ENCODE assay signal across 14 cellular contexts in the genomic region with DNA sequence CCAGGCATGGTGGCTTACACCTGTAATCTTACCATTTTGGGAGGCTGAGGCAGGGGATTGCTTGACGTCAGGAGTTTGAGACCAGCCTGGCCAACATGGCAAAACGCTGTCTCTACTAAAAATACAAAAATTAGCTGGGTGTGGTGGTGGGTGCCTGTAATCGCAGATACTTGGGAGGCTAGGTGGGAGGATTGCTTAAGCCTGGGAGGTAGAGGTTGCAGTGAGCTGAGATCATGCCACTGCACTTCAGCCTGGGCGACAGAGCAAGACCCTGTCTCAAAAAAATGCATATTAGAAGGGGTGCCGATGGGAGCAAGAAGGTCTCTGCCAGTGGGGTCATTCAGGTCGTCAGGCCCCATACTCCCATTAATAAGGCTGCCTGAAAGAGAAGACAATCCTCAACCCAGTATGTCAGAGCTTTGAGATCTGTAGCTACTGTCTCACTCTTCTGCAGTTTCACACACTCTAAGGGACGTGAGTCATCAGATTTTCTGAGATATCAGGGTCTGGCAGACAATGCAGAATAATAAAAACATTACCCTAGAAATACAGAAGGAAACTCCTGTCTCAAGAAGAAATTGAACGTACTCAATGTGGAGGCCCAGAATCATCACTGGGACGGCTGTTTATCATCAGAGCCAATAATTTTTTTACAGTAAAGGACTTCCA.
DNase-seq lines count a peak whose midpoint lies in the region; ATAC-seq and TF ChIP-seq lines count a peak whose summit lies in the region.
"Had no signal": no experiment of that assay in that cellular context is flagged by ENCODE, and none has a peak within 500 bp of the region (broad histone marks: within the 10 kb centered on the region; RNA-seq: fewer than 3 reads in every experiment).

No MANE protein-coding gene starts in this region.

- ATAC-seq in HCT116, result no peak
- ATAC-seq in aorta (ENCODE audit: low FRiP score), result peak; percentile 67

- H3K4me3 ChIP-seq in HCT116 (replicated peaks in 1 of 2; ENCODE audit: low read depth in 1 of 2, low read length in 2 of 2) (no peak overlapping the region), aorta (ENCODE audit: low read length in 2 of 2) (no peak overlapping the region)
- H3K4me3 ChIP-seq: prostate gland had no signal

- no peak for TF ChIP-seq RAD21 in HCT116 (IDR thresholded peaks at IDR 0.05; ENCODE audit: low read depth)

- peaks cover 4 to 19% of the 10 kb centered on the region in 2 experiments; a peak in 3 of 4 replicates for H3K4me1 ChIP-seq in HCT116 (ENCODE audit: control insufficient read depth in 1 of 2, insufficient read depth in 2 of 2, low read length in 2 of 2)
- H3K4me1 ChIP-seq in aorta (ENCODE audit: control insufficient read depth in 1 of 2, insufficient read depth in 2 of 2, low read length in 2 of 2), result peaks cover 0 to 4% of the 10 kb centered on the region in 2 donors
- H3K4me1 ChIP-seq: prostate gland had no signal

- H3K27ac ChIP-seq in HCT116 (ENCODE audit: low read depth, low read length) (no peak overlapping the region), aorta (ENCODE audit: low read depth in 1 of 2, low read length in 2 of 2) (no peak overlapping the region)
- H3K27ac ChIP-seq: prostate gland had no signal

- intact Hi-C loops in HCT116 (cut with micrococcal nuclease) (no loop called here), aorta (cut with DNase I) (no loop called here)

- CTCF ChIA-PET in HCT116 (lab: Charles Lee), result no interaction called here

- H3K79me2 ChIP-seq in HCT116 (ENCODE audit: insufficient read depth, low read length), result no peaks in the 10 kb centered on the region

- RAD21 ChIA-PET in HCT116 (lab: Charles Lee; ENCODE audit: low non-redundant PET in 1 of 2, low total read pairs in 2 of 2, uncharacterized antibody in 2 of 2, unreplicated experiment in 2 of 2), result no interaction called here

- H3K36me3 ChIP-seq in HCT116 (ENCODE audit: control insufficient read depth in 1 of 2, insufficient read depth in 2 of 2, low read length in 2 of 2) (no peaks in the 10 kb centered on the region), aorta (ENCODE audit: control insufficient read depth in 1 of 2, insufficient read depth in 2 of 2, low read length in 1 of 2) (no peaks in the 10 kb centered on the region)
- H3K36me3 ChIP-seq: prostate gland had no signal

- no peak overlapping the region for H3K9ac ChIP-seq in HCT116 (ENCODE audit: low read length)

- H3K9me3 ChIP-seq in HCT116 (ENCODE audit: control insufficient read depth in 1 of 2, insufficient read depth in 1 of 2, low read depth in 1 of 2, low read length in 2 of 2) (no peaks in the 10 kb centered on the region), aorta (ENCODE audit: control insufficient read depth, low read length) (no peaks in the 10 kb centered on the region)
- H3K9me3 ChIP-seq: prostate gland had no signal

- WGBS in aorta, 2 donors, result 64 to 65% methylated on average over 9 of the region's 9 CpGs

- no peaks in the 10 kb centered on the region for H4K20me1 ChIP-seq in HCT116 (ENCODE audit: insufficient read depth)

- H3K9me2 ChIP-seq in HCT116 (ENCODE audit: insufficient read depth), result no peaks in the 10 kb centered on the region

- no peak for DNase-seq in HCT116 (ENCODE audit: low read depth, low spot score)
- peak; percentile 69 for DNase-seq in amniotic stem cell (lab: John Stamatoyannopoulos, UW)
- DNase-seq in glomerular visceral epithelial cell (ENCODE audit: extremely low spot score), result peak; percentile 54
- no peak for DNase-seq in aorta
- no peak for DNase-seq in pons (ENCODE audit: low spot score)
- DNase-seq in NCI-H128 (lab: John Stamatoyannopoulos, UW; ENCODE audit: unreplicated experiment), result no peak
- DNase-seq in activated CD4-positive, CD25-positive, alpha-beta regulatory T cell treated with anti-CD3 and anti-CD28 coated beads, Interleukin-2, amount 50 U/mL, for 72 hours, result no peak
- DNase-seq: activated CD4-positive, alpha-beta T cell treated with anti-CD3 and anti-CD28 coated beads, Interleukin-2, amount 10 ng/mL, durations not matched to agents 7 days and 5 days; activated effector memory CD4-positive, alpha-beta T cell treated with anti-CD3 and anti-CD28 coated beads, Interleukin-2, amount 50 U/mL, for 16 hours; DND-41; hypothalamus; NCI-H1092 treated with DMSO at 0.1 percent for 48 hours; NCI-H748 treated with DMSO at 0.1 percent for 48 hours had no signal

- H3K4me2 ChIP-seq in HCT116 (ENCODE audit: low read length), result 0 out of 2 replicates have a peak overlapping the region, but pooled peaks have one; percentile 1

- TF ChIP-seq CTCF in HCT116 (IDR thresholded peaks at IDR 0.05 in 2 of 3, conservative IDR thresholded peaks at IDR 0.05 in 1 of 3; ENCODE audit: borderline replicate concordance in 1 of 3, insufficient read depth in 1 of 3, low read depth in 2 of 3, low read length in 2 of 3), result no peak

- H2AFZ ChIP-seq in HCT116 (ENCODE audit: low read depth, low read length, poor library complexity, severe bottlenecking), result no peak overlapping the region

- H3K27me3 ChIP-seq in HCT116 (ENCODE audit: insufficient read depth, low read length) (no peaks in the 10 kb centered on the region), aorta (ENCODE audit: control insufficient read depth in 1 of 2, insufficient read depth in 2 of 2, low read length in 1 of 2) (no peaks in the 10 kb centered on the region)

- no peak for TF ChIP-seq POLR2A in HCT116 (IDR thresholded peaks at IDR 0.05; ENCODE audit: borderline replicate concordance, extremely low read depth, insufficient read depth, insufficient read length)

- no TSS peak for BruUV-seq in HCT116 (replicated peaks; lab: Mats Ljungman, UMichigan)

- POLR2A ChIA-PET in HCT116 (lab: Charles Lee), result interaction anchor here (1.0 kb wide), 1 partner anchor 55 kb away, joined by 4 read pairs; no protein-coding TSS in a partner anchor

TF ChIP-seq in HCT116, 20 proteins besides CTCF, POLR2A, EP300 and RAD21:
- TF ChIP-seq, protein P1, sequence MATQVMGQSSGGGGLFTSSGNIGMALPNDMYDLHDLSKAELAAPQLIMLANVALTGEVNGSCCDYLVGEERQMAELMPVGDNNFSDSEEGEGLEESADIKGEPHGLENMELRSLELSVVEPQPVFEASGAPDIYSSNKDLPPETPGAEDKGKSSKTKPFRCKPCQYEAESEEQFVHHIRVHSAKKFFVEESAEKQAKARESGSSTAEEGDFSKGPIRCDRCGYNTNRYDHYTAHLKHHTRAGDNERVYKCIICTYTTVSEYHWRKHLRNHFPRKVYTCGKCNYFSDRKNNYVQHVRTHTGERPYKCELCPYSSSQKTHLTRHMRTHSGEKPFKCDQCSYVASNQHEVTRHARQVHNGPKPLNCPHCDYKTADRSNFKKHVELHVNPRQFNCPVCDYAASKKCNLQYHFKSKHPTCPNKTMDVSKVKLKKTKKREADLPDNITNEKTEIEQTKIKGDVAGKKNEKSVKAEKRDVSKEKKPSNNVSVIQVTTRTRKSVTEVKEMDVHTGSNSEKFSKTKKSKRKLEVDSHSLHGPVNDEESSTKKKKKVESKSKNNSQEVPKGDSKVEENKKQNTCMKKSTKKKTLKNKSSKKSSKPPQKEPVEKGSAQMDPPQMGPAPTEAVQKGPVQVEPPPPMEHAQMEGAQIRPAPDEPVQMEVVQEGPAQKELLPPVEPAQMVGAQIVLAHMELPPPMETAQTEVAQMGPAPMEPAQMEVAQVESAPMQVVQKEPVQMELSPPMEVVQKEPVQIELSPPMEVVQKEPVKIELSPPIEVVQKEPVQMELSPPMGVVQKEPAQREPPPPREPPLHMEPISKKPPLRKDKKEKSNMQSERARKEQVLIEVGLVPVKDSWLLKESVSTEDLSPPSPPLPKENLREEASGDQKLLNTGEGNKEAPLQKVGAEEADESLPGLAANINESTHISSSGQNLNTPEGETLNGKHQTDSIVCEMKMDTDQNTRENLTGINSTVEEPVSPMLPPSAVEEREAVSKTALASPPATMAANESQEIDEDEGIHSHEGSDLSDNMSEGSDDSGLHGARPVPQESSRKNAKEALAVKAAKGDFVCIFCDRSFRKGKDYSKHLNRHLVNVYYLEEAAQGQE (IDR thresholded peaks at IDR 0.05; ENCODE audit: low read depth), result no peak

Comparison
In these comparisons a context has a peak if more than half of its experiments do, and no peak if none do; other contexts are left out.
1. DNase-seq: peak in amniotic stem cell (single experiment) and glomerular visceral epithelial cell (single experiment); none in HCT116 (single experiment), aorta (0 of 2), pons (single experiment), NCI-H128 (single experiment) and activated CD4-positive, CD25-positive, alpha-beta regulatory T cell treated with anti-CD3 and anti-CD28 coated beads, Interleukin-2, amount 50 U/mL, for 72 hours (single experiment).